Comparison of ENCODE assay signal across 11 cellular contexts in genomic region chr20:36988494-36988966, GRCh38. TPM values are rescaled to one million over a fixed set of nuclear protein-coding genes. Genes with fewer than 3 reads are reported as not detected.
DNase-seq lines count a peak whose midpoint lies in the region; ATAC-seq, FAIRE-seq and TF ChIP-seq lines count a peak whose summit lies in the region.
"Had no signal": no experiment of that assay in that cellular context is flagged by ENCODE, and none has a peak within 500 bp of the region (broad histone marks: within the 10 kb centered on the region; RNA-seq: fewer than 3 reads in every experiment).

No MANE protein-coding gene starts in this region.

- H3K27ac ChIP-seq in right atrium auricular region (no peak overlapping the region), OCI-LY7 (ENCODE audit: low read depth, low read length, poor library complexity, severe bottlenecking) (peak overlapping the region; percentile 21), thymus (ENCODE audit: low read depth) (peak overlapping the region; percentile 66), MM.1S (ENCODE audit: low read length) (no peak overlapping the region)
- H3K27ac ChIP-seq: psoas muscle had no signal

- intact Hi-C loops in Right ventricle myocardium inferior (cut with DNase I): no loop called here
- intact Hi-C loops in OCI-LY7 (cut with micrococcal nuclease; ENCODE audit: unreplicated experiment): no loop called here

- WGBS in thymus: 78% methylated on average over 3 of the region's 3 CpGs

- H3K4me1 Mint-ChIP-seq in endothelial cell (ENCODE audit: unreplicated experiment): peaks cover 9% of the 10 kb centered on the region

- H4K20me1 ChIP-seq in OCI-LY7 (ENCODE audit: insufficient read depth, low read length): no peaks in the 10 kb centered on the region
- H4K20me1 ChIP-seq in MM.1S (ENCODE audit: insufficient read depth, low read length): no peaks in the 10 kb centered on the region

- H3K9me2 ChIP-seq in OCI-LY7 (ENCODE audit: insufficient read depth, low read length): no peaks in the 10 kb centered on the region
- H3K9me2 ChIP-seq in MM.1S (replicated peaks; ENCODE audit: insufficient read depth, low read length): no peaks in the 10 kb centered on the region

- TF ChIP-seq CTCF in right atrium auricular region (IDR thresholded peaks at IDR 0.05): no peak
- no peak for TF ChIP-seq CTCF in OCI-LY7 (conservative IDR thresholded peaks at IDR 0.05; ENCODE audit: low read length)
- TF ChIP-seq CTCF in endothelial cell (IDR thresholded peaks at IDR 0.05; ENCODE audit: unreplicated experiment): no peak
- no peak for TF ChIP-seq CTCF in MM.1S (IDR thresholded peaks at IDR 0.05; ENCODE audit: low read length)

- peaks cover 0 to 8% of the 10 kb centered on the region in 2 donors for H3K9me3 ChIP-seq in right atrium auricular region
- H3K9me3 ChIP-seq in OCI-LY7 (ENCODE audit: low read length): no peaks in the 10 kb centered on the region
- no peaks in the 10 kb centered on the region for H3K9me3 ChIP-seq in thymus (ENCODE audit: control insufficient read depth)
- no peaks in the 10 kb centered on the region for H3K9me3 ChIP-seq in MM.1S (replicated peaks; ENCODE audit: insufficient read depth, low read length)
- H3K9me3 ChIP-seq: psoas muscle, thoracic aorta had no signal

- no peaks in the 10 kb centered on the region for H3F3A ChIP-seq in MM.1S (ENCODE audit: insufficient read depth, low read length)

- no peak for FAIRE-seq in GM19239 (lab: Jason Lieb, UNC)

- H3K9ac ChIP-seq in MM.1S (ENCODE audit: low read length): no peak overlapping the region

- peak overlapping the region; percentile 22; the same call in 1 of the 2 replicates for H3K4me2 ChIP-seq in OCI-LY7 (ENCODE audit: low read length)
- H3K4me2 ChIP-seq in MM.1S (ENCODE audit: low read depth, low read length): no peak overlapping the region

- H3K9me3 Mint-ChIP-seq in endothelial cell (ENCODE audit: unreplicated experiment): peaks cover 6% of the 10 kb centered on the region

- H3K4me1 ChIP-seq in right atrium auricular region (no peaks in the 10 kb centered on the region), OCI-LY7 (ENCODE audit: insufficient read depth, low read length, poor library complexity, severe bottlenecking) (peaks cover 13% of the 10 kb centered on the region), thymus (ENCODE audit: control insufficient read depth, insufficient read depth, low read length) (peaks cover 3% of the 10 kb centered on the region), MM.1S (ENCODE audit: low read length) (no peaks in the 10 kb centered on the region)
- H3K4me1 ChIP-seq: psoas muscle had no signal

- H3K27me3 Mint-ChIP-seq in endothelial cell (ENCODE audit: unreplicated experiment): peaks cover 4% of the 10 kb centered on the region

- peak overlapping the region; percentile 48 for H3K27ac Mint-ChIP-seq in endothelial cell (ENCODE audit: unreplicated experiment)

- H3K36me3 Mint-ChIP-seq in endothelial cell (ENCODE audit: low read depth, unreplicated experiment): peaks cover 6% of the 10 kb centered on the region

- no TSS peak for BruUV-seq in OCI-LY7 (replicated peaks; lab: Mats Ljungman, UMichigan)

- no peak overlapping the region for H3K4me3 Mint-ChIP-seq in endothelial cell (ENCODE audit: unreplicated experiment)

- POLR2A ChIA-PET in OCI-LY7 (lab: Charles Lee): no interaction called here

- CTCF ChIA-PET in OCI-LY7 (lab: Charles Lee; ENCODE audit: unreplicated experiment): no interaction called here

- no peaks in the 10 kb centered on the region for H3K79me2 ChIP-seq in OCI-LY7 (ENCODE audit: insufficient read depth, low read depth, low read length)
- no peaks in the 10 kb centered on the region for H3K79me2 ChIP-seq in MM.1S (ENCODE audit: low read length)

- no peaks in the 10 kb centered on the region for H3K36me3 ChIP-seq in right atrium auricular region
- H3K36me3 ChIP-seq in OCI-LY7 (ENCODE audit: insufficient read depth, low read length): no peaks in the 10 kb centered on the region
- no peaks in the 10 kb centered on the region for H3K36me3 ChIP-seq in thymus (ENCODE audit: control insufficient read depth, insufficient read depth)
- H3K36me3 ChIP-seq in MM.1S (replicated peaks; ENCODE audit: insufficient read depth, low read length): no peaks in the 10 kb centered on the region
- H3K36me3 ChIP-seq: thoracic aorta had no signal

- H3K27me3 ChIP-seq in right atrium auricular region (no peaks in the 10 kb centered on the region), thymus (ENCODE audit: control insufficient read depth, insufficient read depth) (no peaks in the 10 kb centered on the region), MM.1S (replicated peaks; ENCODE audit: insufficient read depth, low read length) (no peaks in the 10 kb centered on the region)

- H2AFZ ChIP-seq in OCI-LY7 (ENCODE audit: low read length): peak overlapping the region; percentile 63
- no peak overlapping the region for H2AFZ ChIP-seq in MM.1S (ENCODE audit: low read length)

- peak; percentile 39 for ATAC-seq in Right ventricle myocardium inferior
- ATAC-seq in GM21390 (IDR thresholded peaks at IDR 0.05; ENCODE audit: unreplicated experiment): no peak
- ATAC-seq: psoas muscle had no signal

- H3K4me3 ChIP-seq in right atrium auricular region (no peak overlapping the region), OCI-LY7 (ENCODE audit: low read depth, low read length, poor library complexity, severe bottlenecking) (peak overlapping the region; percentile 15), thymus (ENCODE audit: low read length) (no peak overlapping the region), MM.1S (ENCODE audit: low read length) (no peak overlapping the region)
- H3K4me3 ChIP-seq: psoas muscle, thoracic aorta had no signal

- no peak for DNase-seq in Right ventricle myocardium inferior (ENCODE audit: missing footprints)
- DNase-seq in right atrium auricular region (ENCODE audit: low spot score): no peak
- DNase-seq in OCI-LY7 (ENCODE audit: low spot score): peak; percentile 40
- DNase-seq in endothelial cell (ENCODE audit: low spot score): no peak
- DNase-seq in MM.1S: no peak
- DNase-seq in GM19239 (ENCODE audit: insufficient read length, low spot score): no peak
- DNase-seq: NCI-H1930, psoas muscle had no signal

RNA-seq across cellular contexts. Expression of gene SAMHD1, which starts 37.0 kb away (rescaled TPM):
- total RNA-seq in Right ventricle myocardium inferior: 52.2 TPM
- 100 to 1,000 TPM in 1 of 2 donors, 10 to 100 TPM in 1; 87.2 to 144 TPM for total RNA-seq in right atrium auricular region
- total RNA-seq in OCI-LY7 (2014; rRNA removed; shearing (Covaris generic)): 7.9 and 10.6 TPM in 2 replicates
- total RNA-seq in OCI-LY7 (2022): 13.7 and 20.8 TPM in 2 replicates
- total RNA-seq in endothelial cell (ENCODE audit: unreplicated experiment): 58.1 TPM
- 86.2 TPM for polyA plus RNA-seq in thymus

Comparison
In these comparisons a context has a peak if more than half of its experiments do, and no peak if none do; other contexts are left out.
1. H3K27ac ChIP-seq: peak in OCI-LY7 (single experiment) and thymus (single experiment); none in right atrium auricular region (0 of 2) and MM.1S (single experiment).